8 cellular contexts compared by ENCODE assay signal in the genomic region with DNA sequence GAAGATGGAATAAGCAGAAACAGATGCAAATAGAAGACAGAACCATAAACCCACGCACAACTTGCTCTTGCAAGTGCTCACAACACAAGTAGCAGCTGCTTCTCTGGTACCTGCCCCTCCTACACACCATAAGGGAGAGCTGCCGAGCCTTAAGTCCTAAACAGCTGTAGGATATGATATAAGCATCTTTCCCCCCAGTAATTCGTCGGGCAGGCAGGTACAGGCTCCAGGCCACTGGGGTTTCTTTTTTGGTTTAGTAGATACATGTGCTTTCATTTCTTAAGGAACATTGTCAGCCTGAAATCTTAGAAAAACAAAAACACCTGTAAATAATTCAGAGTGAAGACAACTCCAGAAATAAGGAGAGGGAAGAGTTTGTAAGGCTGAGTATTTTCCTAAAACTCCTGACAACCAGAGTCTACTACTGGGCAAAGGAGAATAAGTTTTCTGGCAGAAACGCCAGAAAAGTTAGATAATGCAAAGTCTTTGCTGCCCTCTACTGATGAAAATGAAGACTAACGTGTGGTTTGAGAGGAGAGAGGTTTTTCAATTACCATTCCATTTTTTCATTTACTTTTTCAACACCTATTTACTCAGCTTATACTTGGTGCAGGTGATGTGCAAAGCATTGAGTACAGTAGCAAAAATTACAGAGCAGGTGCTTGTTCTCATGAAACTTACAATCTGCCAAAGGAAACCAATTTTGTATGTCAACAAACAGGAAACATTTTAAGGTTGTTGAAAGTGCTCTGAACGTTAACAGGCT. TPM values are rescaled to one million over a fixed set of nuclear protein-coding genes. Genes with fewer than 3 reads are reported as not detected.
A peak's percentile ranks its signal among the peaks of the same experiment; 100 is the strongest.
DNase-seq lines count a peak whose midpoint lies in the region; ATAC-seq and TF ChIP-seq lines count a peak whose summit lies in the region.

No MANE protein-coding gene starts in this region.

- H3K27ac ChIP-seq in HCT116 (ENCODE audit: low read depth, low read length), result no peak overlapping the region
- H3K27ac ChIP-seq in right cardiac atrium (ENCODE audit: low read length), result no peak overlapping the region
- H3K27ac ChIP-seq in spleen, result no peak overlapping the region
- no peak overlapping the region for H3K27ac ChIP-seq in effector memory CD4-positive, alpha-beta T cell (ENCODE audit: insufficient read depth, low read length, poor library complexity, severe bottlenecking)

- H3K4me2 ChIP-seq in HCT116 (ENCODE audit: low read length), result no peak overlapping the region

- no peak overlapping the region for H3K9ac ChIP-seq in HCT116 (ENCODE audit: low read length)

- BruUV-seq in HCT116 (replicated peaks; lab: Mats Ljungman, UMichigan), result no TSS peak

- TF ChIP-seq RAD21 in HCT116 (IDR thresholded peaks at IDR 0.05; ENCODE audit: low read depth), result peak; percentile 89

- H3K27me3 ChIP-seq in HCT116 (ENCODE audit: insufficient read depth, low read length) (no peaks in the 10 kb centered on the region), right cardiac atrium (ENCODE audit: control insufficient read depth, insufficient read depth) (no peaks in the 10 kb centered on the region), spleen (replicated peaks in 1 of 7) (peaks cover 0 to 19% (median 0%) of the 10 kb centered on the region in 7 donors)
- H3K27me3 ChIP-seq in effector memory CD4-positive, alpha-beta T cell (replicated peaks; ENCODE audit: control insufficient read depth, insufficient read depth, low read length, poor library complexity, severe bottlenecking), result no peaks in the 10 kb centered on the region

- H3K27ac Mint-ChIP-seq in activated CD4-positive, alpha-beta T cell treated with anti-CD3 and anti-CD28 coated beads, Interleukin-2, amount 10 ng/mL, durations not matched to agents 24 days and 14 days, result no peak overlapping the region
- H3K27ac Mint-ChIP-seq in activated CD8-positive, alpha-beta T cell treated with anti-CD3 and anti-CD28 coated beads, Interleukin-2, amount 10 ng/mL, durations not matched to agents 7 days and 5 days, result no peak overlapping the region

- no peaks in the 10 kb centered on the region for H3K9me3 Mint-ChIP-seq in activated CD4-positive, alpha-beta T cell treated with anti-CD3 and anti-CD28 coated beads, Interleukin-2, amount 10 ng/mL, durations not matched to agents 24 days and 14 days
- H3K9me3 Mint-ChIP-seq in activated CD8-positive, alpha-beta T cell treated with anti-CD3 and anti-CD28 coated beads, Interleukin-2, amount 10 ng/mL, durations not matched to agents 7 days and 5 days (ENCODE audit: insufficient read depth), result no peaks in the 10 kb centered on the region

- ATAC-seq in HCT116 (peak; percentile 81), right cardiac atrium (peak; percentile 56 to 57)
- peak; percentile 53 for ATAC-seq in activated CD8-positive, alpha-beta T cell treated with anti-CD3 and anti-CD28 coated beads, Interleukin-2, amount 10 ng/mL, durations not matched to agents 7 days and 5 days

- intact Hi-C loops in activated CD4-positive, alpha-beta T cell treated with anti-CD3 and anti-CD28 coated beads, Interleukin-2, amount 10 ng/mL, durations not matched to agents 24 days and 14 days (cut with micrococcal nuclease), result loop anchor here (1.0 to 5.0 kb wide), 2 partner anchors 136 to 730 kb away; no protein-coding TSS in a partner anchor
- intact Hi-C loops in HCT116 (cut with micrococcal nuclease), result loop anchor here (1.0 to 10.0 kb wide), 5 partner anchors 136 to 730 kb away; no protein-coding TSS in a partner anchor
- intact Hi-C loops in right cardiac atrium (cut with DNase I), result loop anchor here (2.0 to 5.0 kb wide), 2 partner anchors 134 to 135 kb away; no protein-coding TSS in a partner anchor
- intact Hi-C loops in spleen (cut with DNase I; ENCODE audit: low total_unique reads), result loop anchor here (5.0 kb wide), 1 partner anchor 135 kb away; no protein-coding TSS in a partner anchor

- H3K4me3 ChIP-seq in HCT116 (replicated peaks in 1 of 2; ENCODE audit: low read depth in 1 of 2, low read length in 2 of 2) (no peak overlapping the region), right cardiac atrium (ENCODE audit: low read length) (no peak overlapping the region), spleen (no peak overlapping the region)
- H3K4me3 ChIP-seq in effector memory CD4-positive, alpha-beta T cell (ENCODE audit: insufficient read depth, low read depth, low read length, poor library complexity, severe bottlenecking), result no peak overlapping the region

- H3K4me1 Mint-ChIP-seq in activated CD4-positive, alpha-beta T cell treated with anti-CD3 and anti-CD28 coated beads, Interleukin-2, amount 10 ng/mL, durations not matched to agents 24 days and 14 days, result peaks cover 6% of the 10 kb centered on the region
- peaks cover 2% of the 10 kb centered on the region for H3K4me1 Mint-ChIP-seq in activated CD8-positive, alpha-beta T cell treated with anti-CD3 and anti-CD28 coated beads, Interleukin-2, amount 10 ng/mL, durations not matched to agents 7 days and 5 days (ENCODE audit: low read depth)

- H3K9me3 ChIP-seq in HCT116 (ENCODE audit: control insufficient read depth in 1 of 2, insufficient read depth in 1 of 2, low read depth in 1 of 2, low read length in 2 of 2) (no peaks in the 10 kb centered on the region), right cardiac atrium (ENCODE audit: control insufficient read depth, low read length) (no peaks in the 10 kb centered on the region), spleen (no peaks in the 10 kb centered on the region)
- no peaks in the 10 kb centered on the region for H3K9me3 ChIP-seq in effector memory CD4-positive, alpha-beta T cell (ENCODE audit: control insufficient read depth, low read length)

- no peak for TF ChIP-seq POLR2A in HCT116 (IDR thresholded peaks at IDR 0.05; ENCODE audit: borderline replicate concordance, extremely low read depth, insufficient read depth, insufficient read length)
- TF ChIP-seq POLR2A in spleen (IDR thresholded peaks at IDR 0.05), result no peak

- RAD21 ChIA-PET in HCT116 (lab: Charles Lee; ENCODE audit: low non-redundant PET in 1 of 2, low total read pairs in 2 of 2, uncharacterized antibody in 2 of 2, unreplicated experiment in 2 of 2), result interaction anchor here in 1 of 2 experiments (0.6 kb wide), 1 partner anchor 1021 kb away, joined by 3 read pairs; no protein-coding TSS in a partner anchor

- H3K4me1 ChIP-seq in HCT116 (ENCODE audit: control insufficient read depth in 1 of 2, insufficient read depth in 2 of 2, low read length in 2 of 2), result no peaks in the 10 kb centered on the region
- no peaks in the 10 kb centered on the region for H3K4me1 ChIP-seq in right cardiac atrium (ENCODE audit: control insufficient read depth, insufficient read depth, low read length)
- peaks cover 0 to 5% (median 0%) of the 10 kb centered on the region in 6 donors for H3K4me1 ChIP-seq in spleen
- no peaks in the 10 kb centered on the region for H3K4me1 ChIP-seq in effector memory CD4-positive, alpha-beta T cell (ENCODE audit: control insufficient read depth, insufficient read depth, low read length, poor library complexity, severe bottlenecking)

- peaks cover 9% of the 10 kb centered on the region for H3K27me3 Mint-ChIP-seq in activated CD4-positive, alpha-beta T cell treated with anti-CD3 and anti-CD28 coated beads, Interleukin-2, amount 10 ng/mL, durations not matched to agents 24 days and 14 days
- peaks cover 14% of the 10 kb centered on the region for H3K27me3 Mint-ChIP-seq in activated CD8-positive, alpha-beta T cell treated with anti-CD3 and anti-CD28 coated beads, Interleukin-2, amount 10 ng/mL, durations not matched to agents 7 days and 5 days (ENCODE audit: low read depth)

- peak overlapping the region; percentile 87 for H2AFZ ChIP-seq in HCT116 (ENCODE audit: low read depth, low read length, poor library complexity, severe bottlenecking)

- peak; percentile 63 for DNase-seq in activated CD4-positive, alpha-beta T cell treated with anti-CD3 and anti-CD28 coated beads, Interleukin-2, amount 10 ng/mL, durations not matched to agents 24 days and 14 days
- DNase-seq in activated CD4-positive, alpha-beta T cell treated with anti-CD3 and anti-CD28 coated beads for 1 hour, result no peak
- DNase-seq in HCT116 (ENCODE audit: low read depth, low spot score) (peak; percentile 26), NCI-H2029 (lab: John Stamatoyannopoulos, UW) (peak; percentile 14), right cardiac atrium (no peak), spleen (no peak)
- no peak for DNase-seq in activated CD8-positive, alpha-beta T cell treated with anti-CD3 and anti-CD28 coated beads, Interleukin-2, amount 10 ng/mL, durations not matched to agents 7 days and 5 days
- DNase-seq in effector memory CD4-positive, alpha-beta T cell, result no peak

- H3K9me2 ChIP-seq in HCT116 (ENCODE audit: insufficient read depth), result no peaks in the 10 kb centered on the region

- POLR2A ChIA-PET in HCT116 (lab: Charles Lee), result no interaction called here
- POLR2A ChIA-PET in activated CD8-positive, alpha-beta T cell treated with anti-CD3 and anti-CD28 coated beads, Interleukin-2, amount 10 ng/mL, durations not matched to agents 7 days and 5 days (lab: Charles Lee), result no interaction called here

- no peaks in the 10 kb centered on the region for H3K36me3 Mint-ChIP-seq in activated CD4-positive, alpha-beta T cell treated with anti-CD3 and anti-CD28 coated beads, Interleukin-2, amount 10 ng/mL, durations not matched to agents 24 days and 14 days (ENCODE audit: low read depth)
- no peaks in the 10 kb centered on the region for H3K36me3 Mint-ChIP-seq in activated CD8-positive, alpha-beta T cell treated with anti-CD3 and anti-CD28 coated beads, Interleukin-2, amount 10 ng/mL, durations not matched to agents 7 days and 5 days (ENCODE audit: low read depth)

- no peak overlapping the region for H3K4me3 Mint-ChIP-seq in activated CD4-positive, alpha-beta T cell treated with anti-CD3 and anti-CD28 coated beads, Interleukin-2, amount 10 ng/mL, durations not matched to agents 24 days and 14 days
- H3K4me3 Mint-ChIP-seq in activated CD8-positive, alpha-beta T cell treated with anti-CD3 and anti-CD28 coated beads, Interleukin-2, amount 10 ng/mL, durations not matched to agents 7 days and 5 days, result no peak overlapping the region

- WGBS in right cardiac atrium, result 32% methylated on average over 7 of the region's 7 CpGs
- 28 to 38% (median 37%) methylated on average over 7 of the region's 7 CpGs for WGBS in spleen, 5 donors

- no peaks in the 10 kb centered on the region for H3K79me2 ChIP-seq in HCT116 (ENCODE audit: insufficient read depth, low read length)

- H3K36me3 ChIP-seq in HCT116 (ENCODE audit: control insufficient read depth in 1 of 2, insufficient read depth in 2 of 2, low read length in 2 of 2) (no peaks in the 10 kb centered on the region), spleen (no peaks in the 10 kb centered on the region)
- H3K36me3 ChIP-seq in effector memory CD4-positive, alpha-beta T cell (ENCODE audit: control insufficient read depth, insufficient read depth, low read length), result no peaks in the 10 kb centered on the region

- H4K20me1 ChIP-seq in HCT116 (ENCODE audit: insufficient read depth), result no peaks in the 10 kb centered on the region

- peak; percentile 60 to 80 (median 63); a peak in 5 of 6 replicates for TF ChIP-seq CTCF in HCT116 (IDR thresholded peaks at IDR 0.05 in 2 of 3, conservative IDR thresholded peaks at IDR 0.05 in 1 of 3; ENCODE audit: borderline replicate concordance in 1 of 3, insufficient read depth in 1 of 3, low read depth in 2 of 3, low read length in 2 of 3)
- peak; percentile 29 to 77 (median 60) for TF ChIP-seq CTCF in spleen (IDR thresholded peaks at IDR 0.05 in 8 of 11, conservative IDR thresholded peaks at IDR 0.05 in 3 of 11)

- CTCF ChIA-PET in HCT116 (lab: Charles Lee), result interaction anchor here (0.6 to 1.2 kb wide), 3 partner anchors 12 to 389 kb away, joined by 3 read pairs; a partner anchor contains a TSS
- CTCF ChIA-PET in activated CD8-positive, alpha-beta T cell treated with anti-CD3 and anti-CD28 coated beads, Interleukin-2, amount 10 ng/mL, durations not matched to agents 7 days and 5 days (lab: Charles Lee), result interaction anchor here (0.7 to 2.6 kb wide), 13 partner anchors 8 to 254 kb away, joined by 3 to 6 read pairs (median 3); no protein-coding TSS in a partner anchor

RNA-seq across cellular contexts. Expression of a gene that starts 20.1 kb away (rescaled TPM):
- total RNA-seq in activated CD4-positive, alpha-beta T cell treated with anti-CD3 and anti-CD28 coated beads, Interleukin-2, amount 10 ng/mL, durations not matched to agents 24 days and 14 days, result 146 and 155 TPM in 2 replicates
- total RNA-seq in HCT116 (2021; ENCODE audit: unreplicated experiment), result 83.5 TPM
- polyA plus RNA-seq in HCT116 (2012), result 32.1 and 37.9 TPM in 2 replicates
- total RNA-seq in activated CD8-positive, alpha-beta T cell treated with anti-CD3 and anti-CD28 coated beads, Interleukin-2, amount 10 ng/mL, durations not matched to agents 7 days and 5 days, result 10 to 100 TPM; 86.5 to 94.0 TPM
- total RNA-seq in right cardiac atrium, result 10 to 100 TPM; 21.2 to 27.9 (median 24.6) TPM
- polyA plus RNA-seq in right cardiac atrium, result 17.8 TPM
- 100 to 1,000 TPM in 2 of 7 donors, 10 to 100 TPM in 5; 63.0 to 117 (median 81.0) TPM for total RNA-seq in spleen
- 10 to 100 TPM; 43.7 to 72.2 (median 51.1) TPM for polyA plus RNA-seq in spleen

Comparison
In these comparisons a context has a peak if more than half of its experiments do, and no peak if none do; other contexts are left out.
1. DNase-seq: peak in activated CD4-positive, alpha-beta T cell treated with anti-CD3 and anti-CD28 coated beads, Interleukin-2, amount 10 ng/mL, durations not matched to agents 24 days and 14 days (single experiment), HCT116 (single experiment) and NCI-H2029 (single experiment); none in activated CD4-positive, alpha-beta T cell treated with anti-CD3 and anti-CD28 coated beads for 1 hour (single experiment), activated CD8-positive, alpha-beta T cell treated with anti-CD3 and anti-CD28 coated beads, Interleukin-2, amount 10 ng/mL, durations not matched to agents 7 days and 5 days (single experiment), right cardiac atrium (0 of 3), spleen (single experiment) and effector memory CD4-positive, alpha-beta T cell (0 of 3).
2. Peak in every context shown above with its lines, with median percentiles within 50 percentile points of each other: ATAC-seq.